ENCODE assay signal across 19 cellular contexts in genomic region chr4:56426273-56426672, GRCh38. TPM values are rescaled to one million over a fixed set of nuclear protein-coding genes. Genes with fewer than 3 reads are reported as not detected.
DNase-seq lines count a peak whose midpoint lies in the region; ATAC-seq, FAIRE-seq and TF ChIP-seq lines count a peak whose summit lies in the region.
"Had no signal": no experiment of that assay in that cellular context is flagged by ENCODE, and none has a peak within 500 bp of the region (broad histone marks: within the 10 kb centered on the region; RNA-seq: fewer than 3 reads in every experiment).

No MANE protein-coding gene starts in this region.

- ATAC-seq in SK-N-SH treated with all-trans-retinoic acid at 6 μM for 48 hours (no peak), GM21619 (IDR thresholded peaks at IDR 0.05; ENCODE audit: unreplicated experiment) (peak; percentile 79), HG03066 (IDR thresholded peaks at IDR 0.05; ENCODE audit: low read depth, unreplicated experiment) (peak; percentile 80), K562 (no peak), HG02970 (IDR thresholded peaks at IDR 0.05; ENCODE audit: low FRiP score, unreplicated experiment) (no peak)
- ATAC-seq: lower lobe of right lung had no signal

- H3K9ac ChIP-seq in SK-N-SH (no peak overlapping the region), K562 (ENCODE audit: insufficient read depth in 1 of 2, low read depth in 2 of 2, low read length in 2 of 2) (no peak overlapping the region)

- H3K4me2 ChIP-seq in SK-N-SH (no peak overlapping the region), K562 (ENCODE audit: insufficient read depth, low read length) (no peak overlapping the region)

- H2AFZ ChIP-seq in SK-N-SH (ENCODE audit: low read depth) (no peak overlapping the region), K562 (ENCODE audit: low read depth, low read length) (no peak overlapping the region)

- POLR2A ChIA-PET in SK-N-SH (lab: Yijun Ruan, JAX) (interaction anchor here (0.8 kb wide), 1 partner anchor 8 kb away, joined by 3 read pairs; no protein-coding TSS in a partner anchor), K562 (lab: Yijun Ruan, JAX) (interaction anchor here (0.6 to 1.1 kb wide), 2 partner anchors 9 to 40 kb away, joined by 3 to 5 read pairs; partner anchors contain the start of gene PPAT)

- TF ChIP-seq CTCF in SK-N-SH (IDR thresholded peaks at IDR 0.05) (no peak), K562 (IDR thresholded peaks at IDR 0.05 in 2 of 3, conservative IDR thresholded peaks at IDR 0.05 in 1 of 3; ENCODE audit: insufficient read depth in 2 of 3, low read depth in 1 of 3, low read length in 3 of 3) (no peak)

- no peaks in the 10 kb centered on the region for H3K27me3 ChIP-seq in SK-N-SH (ENCODE audit: insufficient read depth)
- no peaks in the 10 kb centered on the region for H3K27me3 ChIP-seq in K562 (ENCODE audit: control insufficient read depth in 2 of 2, insufficient read depth in 2 of 2, low read length in 2 of 2)
- H3K27me3 ChIP-seq: thyroid gland had no signal

- H4K20me1 ChIP-seq in SK-N-SH (ENCODE audit: insufficient read depth) (no peaks in the 10 kb centered on the region), K562 (replicated peaks; ENCODE audit: control insufficient read depth, insufficient read depth, low read length) (peaks cover 9% of the 10 kb centered on the region; the same call in 1 of the 2 replicates)

- TF ChIP-seq EP300 in SK-N-SH (IDR thresholded peaks at IDR 0.05; ENCODE audit: borderline replicate concordance in 1 of 2, low read depth in 1 of 2, low read length in 1 of 2): no peak
- TF ChIP-seq EP300 in K562 (IDR thresholded peaks at IDR 0.05; ENCODE audit: low read length): no peak

- DNase-seq in SK-N-SH (no peak), K562 (ENCODE audit: extremely low read depth in 1 of 4, low spot score in 3 of 4) (no peak), RKO (ENCODE audit: low spot score) (no peak), T1000 (lab: John Stamatoyannopoulos, UW) (no peak)
- DNase-seq: activated CD4-positive, alpha-beta T cell treated with anti-CD3 and anti-CD28 coated beads, Interleukin-2, amount 50 U/mL, for 1 hour; activated gamma-delta T cell treated with Interleukin-2 at 50 U/mL for 16 hours; CD4-positive, alpha-beta memory T cell; hypothalamus; lower lobe of right lung; NCI-H2081; thyroid gland had no signal

- no peak overlapping the region for H3K4me3 ChIP-seq in SK-N-SH (ENCODE audit: low read depth in 2 of 2, low read length in 1 of 2)
- H3K4me3 ChIP-seq in K562: no peak overlapping the region
- H3K4me3 ChIP-seq: lower lobe of right lung, skin epidermis, thyroid gland had no signal

- H3F3A ChIP-seq in SK-N-SH (replicated peaks; ENCODE audit: insufficient read depth): peaks cover 10% of the 10 kb centered on the region

- no peaks in the 10 kb centered on the region for H3K9me1 ChIP-seq in K562 (ENCODE audit: control insufficient read depth, insufficient read depth, low read length)

- intact Hi-C loops in K562 (cut with micrococcal nuclease): no loop called here

- TF ChIP-seq RAD21 in SK-N-SH (IDR thresholded peaks at IDR 0.05; ENCODE audit: low read length): no peak
- TF ChIP-seq RAD21 in K562 (CRISPR knock-in tag; conservative IDR thresholded peaks at IDR 0.05 in 1 of 2, IDR thresholded peaks at IDR 0.05 in 1 of 2): no peak

- FAIRE-seq in K562 (lab: Jason Lieb, UNC): no peak
- FAIRE-seq: bronchial epithelial cell, endothelial cell of umbilical vein had no signal

- H3K4me1 ChIP-seq in SK-N-SH (ENCODE audit: control insufficient read depth in 1 of 2, insufficient read depth in 2 of 2, low read depth in 1 of 2, low read length in 1 of 2) (no peaks in the 10 kb centered on the region; a peak in 1 of 4 replicates), K562 (replicated peaks in 1 of 2; ENCODE audit: control insufficient read depth in 2 of 2, insufficient read depth in 2 of 2, low read length in 2 of 2) (peaks cover 0 to 13% of the 10 kb centered on the region in 2 experiments; a peak in 2 of 5 replicates)
- H3K4me1 ChIP-seq: lower lobe of right lung, thyroid gland had no signal

- over 99% methylated on average over 6 of the region's 6 CpGs for WGBS in SK-N-SH (ENCODE audit: low lambda C conversion rate)
- WGBS in K562 (ENCODE audit: insufficient coverage, low coverage, missing lambda C conversion rate): 75% methylated on average over 5 of the region's 6 CpGs

- H3K79me2 ChIP-seq in SK-N-SH (ENCODE audit: insufficient read depth) (peaks cover 87% of the 10 kb centered on the region), K562 (ENCODE audit: control insufficient read depth, insufficient read depth, low read length) (peaks cover 100% of the 10 kb centered on the region)

- H3K27ac ChIP-seq in SK-N-SH (ENCODE audit: low read depth in 2 of 2, low read length in 1 of 2) (no peak overlapping the region), K562 (ENCODE audit: extremely low read depth, low read depth, low read length) (no peak overlapping the region)
- H3K27ac ChIP-seq: 22Rv1, lower lobe of right lung, skin epidermis, thyroid gland had no signal

- BruUV-seq in K562 (replicated peaks; lab: Mats Ljungman, UMichigan): no TSS peak

- no peaks in the 10 kb centered on the region for H3K9me2 ChIP-seq in SK-N-SH

- TF ChIP-seq POLR2A in K562 (conservative IDR thresholded peaks at IDR 0.05): no peak

- CTCF ChIA-PET in SK-N-SH (lab: Yijun Ruan, JAX) (interaction anchor here (1.0 to 3.8 kb wide), 6 partner anchors 8 to 145 kb away, joined by 3 to 21 read pairs (median 5); partner anchors contain the start of gene PPAT), K562 (lab: Yijun Ruan, JAX; ENCODE audit: low intra/inter-chr PET ratio) (no interaction called here)

- H3K9me3 ChIP-seq in SK-N-SH (no peaks in the 10 kb centered on the region), K562 (replicated peaks; ENCODE audit: control insufficient read depth, insufficient read depth, low read depth, low read length) (no peaks in the 10 kb centered on the region)
- H3K9me3 ChIP-seq: lower lobe of right lung, thyroid gland had no signal

- H3K36me3 ChIP-seq in SK-N-SH (replicated peaks in 1 of 2; ENCODE audit: control insufficient read depth in 1 of 2, insufficient read depth in 2 of 2, low read length in 1 of 2): no peaks in the 10 kb centered on the region
- H3K36me3 ChIP-seq in K562 (ENCODE audit: control insufficient read depth, insufficient read depth, low read length): peaks cover 37% of the 10 kb centered on the region; the same call in 2 of the 3 replicates
- H3K36me3 ChIP-seq: lower lobe of right lung, thyroid gland had no signal

- in situ Hi-C loops in K562 (cut with MboI): no loop called here

RNA-seq across cellular contexts. Expression of gene PPAT, which starts 9.1 kb away (rescaled TPM):
- polyA plus RNA-seq in SK-N-SH (2012; rRNA removed) (7.4 and 9.5 TPM in 2 replicates), K562 (2011; rRNA removed) (59.3 and 64.8 TPM in 2 replicates), K562 (2014; fragmentation: Illumina TruSeq; extraction: Trizol) (53.3 and 57.2 TPM in 2 replicates), K562 (2014; fragmentation: Nextera tagmentation; extraction: Ambion mirVana) (10 to 100 TPM; 49.3 to 55.5 TPM), K562 (2014; rRNA removed) (36.2 and 41.7 TPM in 2 replicates)
- 11.3 and 11.9 TPM in 2 replicates for polyA plus RNA-seq in SK-N-SH (2012; cell fraction: cytosol; rRNA removed)
- polyA plus RNA-seq in SK-N-SH (2012; cell fraction: nucleus; rRNA removed): 4.8 and 9.3 TPM in 2 replicates
- total RNA-seq in K562 (2011; cell fraction: chromatin; rRNA removed; ENCODE audit: low replicate concordance): 16.8 and 38.4 TPM in 2 replicates
- 8.3 and 12.4 TPM in 2 replicates for total RNA-seq in K562 (2011; cell fraction: nucleolus; rRNA removed)
- total RNA-seq in K562 (2011; cell fraction: nucleoplasm; rRNA removed): 18.7 and 34.4 TPM in 2 replicates
- total RNA-seq in K562 (2014; rRNA removed) (45.7 and 50.3 TPM in 2 replicates), K562 (2014; rRNA removed; fragmentation: Illumina TruSeq; extraction: Trizol) (70.9 and 73.9 TPM in 2 replicates), K562 (2015; rRNA removed; fragmentation: Illumina TruSeq; extraction: Trizol) (52.1 and 55.4 TPM in 2 replicates), K562 (2021) (75.5 and 75.8 TPM in 2 replicates)
- polyA plus RNA-seq in K562 (2011; cell fraction: cytosol; rRNA removed): 11.1 and 20.7 TPM in 2 replicates
- polyA plus RNA-seq in K562 (2011; cell fraction: nucleus; rRNA removed): 25.7 and 27.4 TPM in 2 replicates
- polyA plus RNA-seq in K562 (2012): 24.5 and 35.5 TPM in 2 replicates
- 63.7 and 64.8 TPM in 2 replicates for polyA minus RNA-seq in K562 (2011; rRNA and poly(A)+ RNA removed)
- polyA minus RNA-seq in K562 (2011; cell fraction: cytosol; rRNA and poly(A)+ RNA removed): 35.0 and 42.0 TPM in 2 replicates
- polyA minus RNA-seq in K562 (2011; cell fraction: nucleus; rRNA and poly(A)+ RNA removed): 14.9 and 27.1 TPM in 2 replicates

RNA-seq across cellular contexts. Expression of gene PAICS, which starts 9.8 kb away (rescaled TPM):
- polyA plus RNA-seq in SK-N-SH (2012; rRNA removed) (90.0 and 124 TPM in 2 replicates), K562 (2011; rRNA removed) (467 and 587 TPM in 2 replicates), K562 (2014; fragmentation: Illumina TruSeq; extraction: Trizol) (399 and 469 TPM in 2 replicates), K562 (2014; fragmentation: Nextera tagmentation; extraction: Ambion mirVana) (100 to 1,000 TPM; 385 to 490 TPM), K562 (2014; rRNA removed) (353 and 354 TPM in 2 replicates)
- polyA plus RNA-seq in SK-N-SH (2012; cell fraction: cytosol; rRNA removed): 125 and 132 TPM in 2 replicates
- 48.7 and 102 TPM in 2 replicates for polyA plus RNA-seq in SK-N-SH (2012; cell fraction: nucleus; rRNA removed)
- 79.1 and 160 TPM in 2 replicates for total RNA-seq in K562 (2011; cell fraction: chromatin; rRNA removed; ENCODE audit: low replicate concordance)
- total RNA-seq in K562 (2011; cell fraction: nucleolus; rRNA removed): 41.7 and 48.4 TPM in 2 replicates
- total RNA-seq in K562 (2011; cell fraction: nucleoplasm; rRNA removed): 91.3 and 181 TPM in 2 replicates
- total RNA-seq in K562 (2014; rRNA removed) (127 and 147 TPM in 2 replicates), K562 (2014; rRNA removed; fragmentation: Illumina TruSeq; extraction: Trizol) (302 and 365 TPM in 2 replicates), K562 (2015; rRNA removed; fragmentation: Illumina TruSeq; extraction: Trizol) (247 and 260 TPM in 2 replicates), K562 (2021) (387 and 392 TPM in 2 replicates)
- polyA plus RNA-seq in K562 (2011; cell fraction: cytosol; rRNA removed): 218 and 393 TPM in 2 replicates
- polyA plus RNA-seq in K562 (2011; cell fraction: nucleus; rRNA removed): 127 and 173 TPM in 2 replicates
- 209 and 259 TPM in 2 replicates for polyA plus RNA-seq in K562 (2012)
- polyA minus RNA-seq in K562 (2011; rRNA and poly(A)+ RNA removed): 322 and 325 TPM in 2 replicates
- 97.4 and 119 TPM in 2 replicates for polyA minus RNA-seq in K562 (2011; cell fraction: cytosol; rRNA and poly(A)+ RNA removed)
- 63.0 and 105 TPM in 2 replicates for polyA minus RNA-seq in K562 (2011; cell fraction: nucleus; rRNA and poly(A)+ RNA removed)

RNA-seq across cellular contexts. Expression of gene AASDH, which starts 39.0 kb away (rescaled TPM):
- polyA plus RNA-seq in SK-N-SH (2012; rRNA removed): 4.4 and 5.6 TPM in 2 replicates
- polyA plus RNA-seq in SK-N-SH (2012; cell fraction: cytosol; rRNA removed): 5.4 and 6.2 TPM in 2 replicates
- polyA plus RNA-seq in SK-N-SH (2012; cell fraction: nucleus; rRNA removed): 6.8 and 10.5 TPM in 2 replicates
- total RNA-seq in K562 (2011; cell fraction: chromatin; rRNA removed; ENCODE audit: low replicate concordance): 23.6 and 58.4 TPM in 2 replicates
- total RNA-seq in K562 (2011; cell fraction: nucleolus; rRNA removed): 11.5 and 13.7 TPM in 2 replicates
- 23.2 and 30.4 TPM in 2 replicates for total RNA-seq in K562 (2011; cell fraction: nucleoplasm; rRNA removed)
- 7.7 and 11.1 TPM in 2 replicates for total RNA-seq in K562 (2014; rRNA removed)
- 16.2 and 19.7 TPM in 2 replicates for total RNA-seq in K562 (2014; rRNA removed; fragmentation: Illumina TruSeq; extraction: Trizol)
- 12.6 and 13.7 TPM in 2 replicates for total RNA-seq in K562 (2015; rRNA removed; fragmentation: Illumina TruSeq; extraction: Trizol)
- total RNA-seq in K562 (2021): 9.3 and 14.1 TPM in 2 replicates
- polyA plus RNA-seq in K562 (2011; rRNA removed): 20.3 and 25.0 TPM in 2 replicates
- polyA plus RNA-seq in K562 (2011; cell fraction: cytosol; rRNA removed): 4.5 and 11.3 TPM in 2 replicates
- polyA plus RNA-seq in K562 (2011; cell fraction: nucleus; rRNA removed): 14.2 and 26.2 TPM in 2 replicates
- polyA plus RNA-seq in K562 (2012): 6.4 and 6.5 TPM in 2 replicates
- 11.2 and 11.4 TPM in 2 replicates for polyA plus RNA-seq in K562 (2014; fragmentation: Illumina TruSeq; extraction: Trizol)
- 10 to 100 TPM; 16.8 to 29.7 TPM for polyA plus RNA-seq in K562 (2014; fragmentation: Nextera tagmentation; extraction: Ambion mirVana)
- 8.6 and 8.8 TPM in 2 replicates for polyA plus RNA-seq in K562 (2014; rRNA removed)
- polyA minus RNA-seq in K562 (2011; rRNA and poly(A)+ RNA removed): 40.2 and 41.6 TPM in 2 replicates
- 6.3 and 9.5 TPM in 2 replicates for polyA minus RNA-seq in K562 (2011; cell fraction: cytosol; rRNA and poly(A)+ RNA removed)
- 17.1 and 32.8 TPM in 2 replicates for polyA minus RNA-seq in K562 (2011; cell fraction: nucleus; rRNA and poly(A)+ RNA removed)

RNA-seq across cellular contexts. Expression of gene SRP72, which starts 41.1 kb away (rescaled TPM):
- polyA plus RNA-seq in SK-N-SH (2012; rRNA removed): 47.6 and 69.2 TPM in 2 replicates
- 72.2 and 72.4 TPM in 2 replicates for polyA plus RNA-seq in SK-N-SH (2012; cell fraction: cytosol; rRNA removed)
- 20.1 and 65.7 TPM in 2 replicates for polyA plus RNA-seq in SK-N-SH (2012; cell fraction: nucleus; rRNA removed)
- total RNA-seq in K562 (2011; cell fraction: chromatin; rRNA removed; ENCODE audit: low replicate concordance): 163 and 301 TPM in 2 replicates
- total RNA-seq in K562 (2011; cell fraction: nucleolus; rRNA removed): 80.3 and 81.5 TPM in 2 replicates
- total RNA-seq in K562 (2011; cell fraction: nucleoplasm; rRNA removed): 140 and 145 TPM in 2 replicates
- total RNA-seq in K562 (2014; rRNA removed): 142 and 175 TPM in 2 replicates
- 178 and 198 TPM in 2 replicates for total RNA-seq in K562 (2014; rRNA removed; fragmentation: Illumina TruSeq; extraction: Trizol)
- total RNA-seq in K562 (2015; rRNA removed; fragmentation: Illumina TruSeq; extraction: Trizol): 143 and 155 TPM in 2 replicates
- total RNA-seq in K562 (2021): 202 and 205 TPM in 2 replicates
- polyA plus RNA-seq in K562 (2011; rRNA removed): 145 and 208 TPM in 2 replicates
- polyA plus RNA-seq in K562 (2011; cell fraction: cytosol; rRNA removed): 37.0 and 57.4 TPM in 2 replicates
- 76.3 and 90.4 TPM in 2 replicates for polyA plus RNA-seq in K562 (2011; cell fraction: nucleus; rRNA removed)
- polyA plus RNA-seq in K562 (2012): 124 and 146 TPM in 2 replicates
- 185 and 311 TPM in 2 replicates for polyA plus RNA-seq in K562 (2014; fragmentation: Illumina TruSeq; extraction: Trizol)
- polyA plus RNA-seq in K562 (2014; fragmentation: Nextera tagmentation; extraction: Ambion mirVana): 100 to 1,000 TPM; 300 to 341 TPM
- 96.2 and 124 TPM in 2 replicates for polyA plus RNA-seq in K562 (2014; rRNA removed)
- 595 and 707 TPM in 2 replicates for polyA minus RNA-seq in K562 (2011; rRNA and poly(A)+ RNA removed)
- 124 and 152 TPM in 2 replicates for polyA minus RNA-seq in K562 (2011; cell fraction: cytosol; rRNA and poly(A)+ RNA removed)
- 88.9 and 167 TPM in 2 replicates for polyA minus RNA-seq in K562 (2011; cell fraction: nucleus; rRNA and poly(A)+ RNA removed)

Comparison
In these comparisons a context has a peak if more than half of its experiments do, and no peak if none do; other contexts are left out.
1. ATAC-seq: peak in GM21619 (single experiment) and HG03066 (single experiment); none in SK-N-SH treated with all-trans-retinoic acid at 6 μM for 48 hours (single experiment), K562 (single experiment) and HG02970 (single experiment).